Comparison of ENCODE assay signal across 1 cellular context in genomic region chr11:47566166-47566546, GRCh38.
TF ChIP-seq lines count a peak whose summit lies in the region.

No MANE protein-coding gene starts in this region.

TF ChIP-seq in WTC11, 78 proteins besides CTCF, POLR2A, EP300 and RAD21 (continued from another document):
- TF ChIP-seq ARID4B (CRISPR knock-in tag; IDR thresholded peaks at IDR 0.05; ENCODE audit: borderline replicate concordance): no peak
TF ChIP-seq in WTC11: peak in this region for 1.
